In the genomic region with DNA sequence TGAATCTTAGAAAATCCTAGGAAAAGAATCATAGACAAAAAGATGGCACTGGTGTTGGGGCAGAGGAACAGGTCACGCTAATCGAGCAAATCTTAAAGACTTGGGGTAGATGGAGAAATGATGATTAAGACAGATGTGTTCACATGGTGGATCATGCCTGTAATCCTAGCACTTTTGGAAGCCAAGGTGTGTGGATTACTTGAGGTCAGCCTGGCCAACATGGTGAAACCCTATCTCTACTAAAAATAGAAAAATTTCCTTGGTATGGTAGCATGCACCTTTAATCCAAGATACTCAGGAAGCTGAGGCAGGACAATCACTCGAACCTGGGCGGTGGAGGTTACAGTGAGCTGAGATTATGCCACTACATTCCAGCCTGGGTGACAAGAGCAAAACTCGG, we compare ENCODE assay signal across 1 cellular context.
TF ChIP-seq lines count a peak whose summit lies in the region.

No MANE protein-coding gene starts in this region.

TF ChIP-seq in endothelial cell of umbilical vein, 7 proteins besides CTCF, POLR2A, EP300 and RAD21:
- TF ChIP-seq MYC (IDR thresholded peaks at IDR 0.05; ENCODE audit: low read depth, low read length) (no peak), EZH2 (IDR thresholded peaks at IDR 0.05; ENCODE audit: borderline replicate concordance, low read depth, low read length, severe bottlenecking) (no peak), GATA2 (IDR thresholded peaks at IDR 0.05; ENCODE audit: insufficient read depth, insufficient read length, low read depth, low read length) (no peak), FOS (IDR thresholded peaks at IDR 0.05; ENCODE audit: borderline replicate concordance, insufficient read depth, low read length) (no peak), JUN (IDR thresholded peaks at IDR 0.05; ENCODE audit: borderline replicate concordance, insufficient read depth, insufficient read length, low read depth) (no peak), POLR2AphosphoS5 (IDR thresholded peaks at IDR 0.05; ENCODE audit: insufficient read depth, low read depth, low read length) (no peak)
- TF ChIP-seq, protein P1, sequence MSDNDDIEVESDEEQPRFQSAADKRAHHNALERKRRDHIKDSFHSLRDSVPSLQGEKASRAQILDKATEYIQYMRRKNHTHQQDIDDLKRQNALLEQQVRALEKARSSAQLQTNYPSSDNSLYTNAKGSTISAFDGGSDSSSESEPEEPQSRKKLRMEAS (IDR thresholded peaks at IDR 0.05; ENCODE audit: insufficient read depth, insufficient read length) = no peak
